In genomic region chr22:48506506-48507145, GRCh38 we compare ENCODE assay signal across 33 cellular contexts.
"Had no signal": no experiment of that assay in that cellular context is flagged by ENCODE, and none has a peak within 500 bp of the region (broad histone marks: within the 10 kb centered on the region; RNA-seq: fewer than 3 reads in every experiment).

No MANE protein-coding gene starts in this region.

- H3K9me3 ChIP-seq: adrenal gland, body of pancreas, esophagus squamous epithelium, gastroesophageal sphincter had no signal

- H3K36me3 Mint-ChIP-seq: activated CD4-positive, alpha-beta memory T cell treated with anti-CD3 and anti-CD28 coated beads for 36 hours; activated CD8-positive, alpha-beta memory T cell treated with anti-CD3 and anti-CD28 coated beads, Interleukin-2, amount 10 ng/mL, durations not matched to agents 7 days and 5 days; activated naive CD4-positive, alpha-beta T cell treated with anti-CD3 and anti-CD28 coated beads, Interleukin-2, amount 50 U/mL, for 24 hours; activated naive CD8-positive, alpha-beta T cell treated with anti-CD3 and anti-CD28 coated beads for 36 hours had no signal

- H3K27me3 ChIP-seq: adrenal gland, body of pancreas had no signal

- H3K9me3 Mint-ChIP-seq: activated CD4-positive, alpha-beta memory T cell treated with anti-CD3 and anti-CD28 coated beads for 36 hours; activated CD4-positive, alpha-beta T cell treated with anti-CD3 and anti-CD28 coated beads, Interleukin-2, amount 10 ng/mL, durations not matched to agents 24 days and 14 days; activated naive CD4-positive, alpha-beta T cell treated with anti-CD3 and anti-CD28 coated beads for 36 hours; activated naive CD4-positive, alpha-beta T cell treated with anti-CD3 and anti-CD28 coated beads, Interleukin-2, amount 50 U/mL, for 24 hours; activated naive CD8-positive, alpha-beta T cell treated with anti-CD3 and anti-CD28 coated beads for 36 hours; activated naive CD8-positive, alpha-beta T cell treated with anti-CD3 and anti-CD28 coated beads, Interleukin-2, amount 50 U/mL, for 24 hours; activated T-helper 1 cell treated with anti-CD3 and anti-CD28 coated beads, Interleukin-12 subunit alpha, Interleukin-12 subunit beta, Interleukin-2, Interleukin-4 antibody, amounts not matched to agents 30 ng/mL and 10 ng/mL and 1 ng/mL, durations not matched to agents 14 hours and 24 hours and 36 hours; activated T-helper 2 cell treated with anti-CD3 and anti-CD28 coated beads, Interferon-gamma antibody, Interleukin-2, Interleukin-4, amounts not matched to agents 10 μg/mL and 5 μg/mL and 100 μg/mL, durations not matched to agents 14 hours and 24 hours and 36 hours; effector memory CD8-positive, alpha-beta T cell had no signal

- H3K4me3 Mint-ChIP-seq: activated CD4-positive, alpha-beta memory T cell treated with anti-CD3 and anti-CD28 coated beads for 36 hours; activated CD4-positive, alpha-beta T cell treated with anti-CD3 and anti-CD28 coated beads for 36 hours; activated CD4-positive, alpha-beta T cell treated with anti-CD3 and anti-CD28 coated beads, Interleukin-2, amount 10 ng/mL, durations not matched to agents 24 days and 14 days; activated CD8-positive, alpha-beta memory T cell treated with anti-CD3 and anti-CD28 coated beads, Interleukin-2, amount 10 ng/mL, durations not matched to agents 7 days and 5 days; activated CD8-positive, alpha-beta T cell treated with anti-CD3 and anti-CD28 coated beads, Interleukin-2, amount 10 ng/mL, durations not matched to agents 7 days and 5 days; activated naive CD4-positive, alpha-beta T cell treated with anti-CD3 and anti-CD28 coated beads for 36 hours; activated naive CD4-positive, alpha-beta T cell treated with anti-CD3 and anti-CD28 coated beads, Interleukin-2, amount 50 U/mL, for 24 hours; activated naive CD8-positive, alpha-beta T cell treated with anti-CD3 and anti-CD28 coated beads for 36 hours; activated naive CD8-positive, alpha-beta T cell treated with anti-CD3 and anti-CD28 coated beads, Interleukin-2, amount 50 U/mL, for 24 hours; activated T-helper 1 cell treated with anti-CD3 and anti-CD28 coated beads, Interleukin-12 subunit alpha, Interleukin-12 subunit beta, Interleukin-2, Interleukin-4 antibody, amounts not matched to agents 30 ng/mL and 10 ng/mL and 1 ng/mL, durations not matched to agents 14 hours and 24 hours and 36 hours; effector memory CD8-positive, alpha-beta T cell had no signal

- H3K4me1 Mint-ChIP-seq: activated CD4-positive, alpha-beta T cell treated with anti-CD3 and anti-CD28 coated beads for 36 hours; activated CD4-positive, alpha-beta T cell treated with anti-CD3 and anti-CD28 coated beads, Interleukin-2, amount 10 ng/mL, durations not matched to agents 24 days and 14 days; activated CD8-positive, alpha-beta memory T cell treated with anti-CD3 and anti-CD28 coated beads, Interleukin-2, amount 10 ng/mL, durations not matched to agents 7 days and 5 days; activated naive CD4-positive, alpha-beta T cell treated with anti-CD3 and anti-CD28 coated beads, Interleukin-2, amount 50 U/mL, for 24 hours; activated naive CD8-positive, alpha-beta T cell treated with anti-CD3 and anti-CD28 coated beads for 36 hours; activated naive CD8-positive, alpha-beta T cell treated with anti-CD3 and anti-CD28 coated beads, Interleukin-2, amount 50 U/mL, for 24 hours had no signal

- H3K4me3 ChIP-seq: adrenal gland, body of pancreas, esophagus squamous epithelium, gastroesophageal sphincter had no signal

- FAIRE-seq: colon, endothelial cell of umbilical vein had no signal

- H3K27ac Mint-ChIP-seq: activated CD4-positive, alpha-beta memory T cell treated with anti-CD3 and anti-CD28 coated beads for 36 hours; activated CD4-positive, alpha-beta T cell treated with anti-CD3 and anti-CD28 coated beads for 36 hours; activated CD4-positive, alpha-beta T cell treated with anti-CD3 and anti-CD28 coated beads, Interleukin-2, amount 10 ng/mL, durations not matched to agents 24 days and 14 days; activated CD8-positive, alpha-beta memory T cell treated with anti-CD3 and anti-CD28 coated beads, Interleukin-2, amount 10 ng/mL, durations not matched to agents 7 days and 5 days; activated CD8-positive, alpha-beta T cell treated with anti-CD3 and anti-CD28 coated beads, Interleukin-2, amount 10 ng/mL, durations not matched to agents 7 days and 5 days; activated naive CD4-positive, alpha-beta T cell treated with anti-CD3 and anti-CD28 coated beads for 36 hours; activated naive CD4-positive, alpha-beta T cell treated with anti-CD3 and anti-CD28 coated beads, Interleukin-2, amount 50 U/mL, for 24 hours; activated naive CD8-positive, alpha-beta T cell treated with anti-CD3 and anti-CD28 coated beads for 36 hours; activated naive CD8-positive, alpha-beta T cell treated with anti-CD3 and anti-CD28 coated beads, Interleukin-2, amount 50 U/mL, for 24 hours; activated T-helper 1 cell treated with anti-CD3 and anti-CD28 coated beads, Interleukin-12 subunit alpha, Interleukin-12 subunit beta, Interleukin-2, Interleukin-4 antibody, amounts not matched to agents 30 ng/mL and 10 ng/mL and 1 ng/mL, durations not matched to agents 14 hours and 24 hours and 36 hours; activated T-helper 2 cell treated with anti-CD3 and anti-CD28 coated beads, Interferon-gamma antibody, Interleukin-2, Interleukin-4, amounts not matched to agents 10 μg/mL and 5 μg/mL and 100 μg/mL, durations not matched to agents 14 hours and 24 hours and 36 hours; effector memory CD8-positive, alpha-beta T cell had no signal

- H3K4me1 ChIP-seq: adrenal gland, body of pancreas, esophagus squamous epithelium, gastroesophageal sphincter had no signal

- H3K27ac ChIP-seq: adrenal gland, body of pancreas, epithelial cell of prostate, esophagus squamous epithelium, gastroesophageal sphincter had no signal

- DNase-seq: activated CD4-positive, alpha-beta memory T cell treated with anti-CD3 and anti-CD28 coated beads for 36 hours; activated CD4-positive, alpha-beta T cell treated with anti-CD3 and anti-CD28 coated beads for 36 hours; activated CD4-positive, alpha-beta T cell treated with anti-CD3 and anti-CD28 coated beads, Interleukin-2, amount 10 ng/mL, durations not matched to agents 24 days and 14 days; activated CD4-positive, CD25-positive, alpha-beta regulatory T cell; activated CD4-positive, CD25-positive, alpha-beta regulatory T cell treated with anti-CD3 and anti-CD28 coated beads, Interleukin-2, amount 50 U/mL, for 72 hours; activated CD8-positive, alpha-beta memory T cell treated with anti-CD3 and anti-CD28 coated beads, Interleukin-2, amount 10 ng/mL, durations not matched to agents 7 days and 5 days; activated CD8-positive, alpha-beta memory T cell treated with anti-CD3 and anti-CD28 coated beads, Interleukin-2, amount 50 U/mL, for 4 hours; activated CD8-positive, alpha-beta T cell treated with anti-CD3 and anti-CD28 coated beads, Interleukin-2, amount 10 ng/mL, durations not matched to agents 7 days and 5 days; activated effector memory CD4-positive, alpha-beta T cell treated with anti-CD3 and anti-CD28 coated beads, Interleukin-2, amount 50 U/mL, for 16 hours; activated naive CD4-positive, alpha-beta T cell treated with anti-CD3 and anti-CD28 coated beads for 36 hours; activated naive CD8-positive, alpha-beta T cell treated with anti-CD3 and anti-CD28 coated beads for 36 hours; activated naive CD8-positive, alpha-beta T cell treated with anti-CD3 and anti-CD28 coated beads, Interleukin-2, amount 50 U/mL, for 24 hours; activated T-cell treated with anti-CD3 and anti-CD28 coated beads, Interleukin-2, amount 50 U/mL, for 1 hour; activated T-cell treated with anti-CD3 and anti-CD28 coated beads, Interleukin-2, amount 50 U/mL, for 48 hours; adrenal gland; amygdala; aorta; body of pancreas; caudate nucleus; cortex of kidney; dermis blood vessel endothelial cell; effector CD4-positive, alpha-beta T cell; effector memory CD8-positive, alpha-beta T cell; esophagus squamous epithelium; foreskin melanocyte; T-helper 2 cell had no signal

- H3K27me3 Mint-ChIP-seq: activated CD4-positive, alpha-beta T cell treated with anti-CD3 and anti-CD28 coated beads for 36 hours; activated CD4-positive, alpha-beta T cell treated with anti-CD3 and anti-CD28 coated beads, Interleukin-2, amount 10 ng/mL, durations not matched to agents 24 days and 14 days; activated CD8-positive, alpha-beta memory T cell treated with anti-CD3 and anti-CD28 coated beads, Interleukin-2, amount 10 ng/mL, durations not matched to agents 7 days and 5 days; activated naive CD4-positive, alpha-beta T cell treated with anti-CD3 and anti-CD28 coated beads, Interleukin-2, amount 50 U/mL, for 24 hours; activated naive CD8-positive, alpha-beta T cell treated with anti-CD3 and anti-CD28 coated beads for 36 hours; activated naive CD8-positive, alpha-beta T cell treated with anti-CD3 and anti-CD28 coated beads, Interleukin-2, amount 50 U/mL, for 24 hours had no signal

- ATAC-seq: activated CD4-positive, alpha-beta T cell treated with anti-CD3 and anti-CD28 coated beads for 36 hours; activated CD8-positive, alpha-beta memory T cell treated with anti-CD3 and anti-CD28 coated beads, Interleukin-2, amount 10 ng/mL, durations not matched to agents 7 days and 5 days; activated CD8-positive, alpha-beta T cell treated with anti-CD3 and anti-CD28 coated beads, Interleukin-2, amount 10 ng/mL, durations not matched to agents 7 days and 5 days; activated naive CD8-positive, alpha-beta T cell treated with anti-CD3 and anti-CD28 coated beads, Interleukin-2, amount 50 U/mL, for 24 hours; body of pancreas; effector memory CD8-positive, alpha-beta T cell; gastroesophageal sphincter had no signal

- H3K36me3 ChIP-seq: adrenal gland, esophagus squamous epithelium, gastroesophageal sphincter had no signal
